In the genomic region with DNA sequence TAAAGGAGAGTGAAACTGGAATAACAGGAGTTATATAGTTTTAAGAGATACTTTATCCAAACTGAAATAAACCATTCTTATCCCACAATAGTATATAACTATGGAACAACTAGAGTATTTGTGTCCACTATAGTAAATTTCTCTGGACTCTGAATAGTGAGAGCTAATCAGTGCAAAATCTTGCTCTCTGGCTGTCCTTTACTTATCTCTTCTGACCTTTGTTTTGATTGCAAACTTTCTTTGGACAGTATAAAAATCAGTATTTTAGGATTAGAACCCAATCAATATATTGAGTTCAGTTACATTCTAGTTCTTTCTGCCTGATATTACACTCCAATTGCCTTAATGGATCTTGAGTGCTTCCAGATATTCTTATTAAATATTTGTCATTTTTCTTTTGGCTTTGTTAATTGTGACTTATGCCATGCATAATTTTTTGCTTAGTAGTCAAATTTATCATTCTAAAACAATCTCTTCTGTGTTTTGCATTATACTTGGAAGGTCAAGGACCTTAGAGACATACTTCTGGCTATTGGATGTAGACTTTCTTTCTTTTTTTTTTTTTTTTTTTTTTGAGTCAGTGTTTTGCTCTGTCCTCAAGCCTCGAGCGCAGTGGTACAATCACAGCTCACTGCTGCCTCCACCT, we compare ENCODE assay signal across 36 cellular contexts.
"Had no signal": no experiment of that assay in that cellular context is flagged by ENCODE, and none has a peak within 500 bp of the region (broad histone marks: within the 10 kb centered on the region; RNA-seq: fewer than 3 reads in every experiment).

No MANE protein-coding gene starts in this region.

- FAIRE-seq: astrocyte, RCC 7860 had no signal

- ATAC-seq: activated naive CD4-positive, alpha-beta T cell treated with anti-CD3 and anti-CD28 coated beads, Interleukin-2, amount 50 U/mL, for 72 hours; activated T-cell treated with anti-CD3 and anti-CD28 coated beads, Interleukin-2, amount 50 U/mL, for 4 hours; Right ventricle myocardium inferior; SK-N-SH treated with all-trans-retinoic acid at 6 μM for 48 hours; T-cell had no signal

- H3K9me3 Mint-ChIP-seq: activated B cell treated with CpG ODN at 0.5 μM for 24 hours; activated T-cell treated with anti-CD3 and anti-CD28 coated beads, Interleukin-2, amount 50 U/mL, for 4 hours had no signal

- H3K36me3 Mint-ChIP-seq: activated CD4-positive, alpha-beta memory T cell treated with anti-CD3 and anti-CD28 coated beads for 36 hours; T-cell had no signal

- H3K36me3 ChIP-seq: adrenal gland, breast epithelium, MG63 had no signal

- H3K9me3 ChIP-seq: adrenal gland, body of pancreas, breast epithelium had no signal

- H3K27ac ChIP-seq: adrenal gland, body of pancreas, breast epithelium, PC-9, RWPE1, VCaP had no signal

- H3K4me1 ChIP-seq: breast epithelium had no signal

- H3K27ac Mint-ChIP-seq: activated CD4-positive, alpha-beta memory T cell treated with anti-CD3 and anti-CD28 coated beads for 36 hours; activated naive CD4-positive, alpha-beta T cell treated with anti-CD3 and anti-CD28 coated beads for 36 hours; activated naive CD4-positive, alpha-beta T cell treated with anti-CD3 and anti-CD28 coated beads, Interleukin-2, amount 50 U/mL, for 72 hours; activated T-helper 1 cell treated with anti-CD3 and anti-CD28 coated beads, Interleukin-12 subunit alpha, Interleukin-12 subunit beta, Interleukin-2, Interleukin-4 antibody, amounts not matched to agents 30 ng/mL and 10 ng/mL and 1 ng/mL, durations not matched to agents 14 hours and 24 hours and 36 hours; T-cell had no signal

- H3K27me3 ChIP-seq: adrenal gland, body of pancreas, breast epithelium, MG63 had no signal

- H2AFZ ChIP-seq: PC-9 had no signal

- H3K4me3 ChIP-seq: adrenal gland, body of pancreas, breast epithelium, MG63, PC-9 had no signal

- H3K27me3 Mint-ChIP-seq: activated B cell treated with CpG ODN at 0.5 μM for 24 hours; activated CD4-positive, alpha-beta memory T cell treated with anti-CD3 and anti-CD28 coated beads for 36 hours; T-cell had no signal

- H3K4me3 Mint-ChIP-seq: activated B cell treated with CpG ODN at 0.5 μM for 24 hours; activated CD4-positive, alpha-beta memory T cell treated with anti-CD3 and anti-CD28 coated beads for 36 hours; activated naive CD4-positive, alpha-beta T cell treated with anti-CD3 and anti-CD28 coated beads for 36 hours; activated T-cell treated with anti-CD3 and anti-CD28 coated beads, Interleukin-2, amount 50 U/mL, for 4 hours; activated T-helper 1 cell treated with anti-CD3 and anti-CD28 coated beads, Interleukin-12 subunit alpha, Interleukin-12 subunit beta, Interleukin-2, Interleukin-4 antibody, amounts not matched to agents 30 ng/mL and 10 ng/mL and 1 ng/mL, durations not matched to agents 14 hours and 24 hours and 36 hours; T-cell had no signal

- DNase-seq: activated B cell treated with CpG ODN at 0.5 μM for 24 hours; activated CD4-positive, alpha-beta memory T cell treated with anti-CD3 and anti-CD28 coated beads for 36 hours; activated CD4-positive, alpha-beta T cell treated with anti-CD3 and anti-CD28 coated beads for 4 hours; activated CD4-positive, alpha-beta T cell treated with anti-CD3 and anti-CD28 coated beads, Interleukin-2, amount 50 U/mL, for 1 hour; activated CD4-positive, CD25-positive, alpha-beta regulatory T cell treated with anti-CD3 and anti-CD28 coated beads, Interleukin-2, amount 50 U/mL, for 72 hours; activated CD8-positive, alpha-beta memory T cell treated with anti-CD3 and anti-CD28 coated beads, Interleukin-2, amount 50 U/mL, for 4 hours; activated gamma-delta T cell treated with Interleukin-2 at 50 U/mL for 16 hours; activated naive CD4-positive, alpha-beta T cell treated with anti-CD3 and anti-CD28 coated beads for 36 hours; activated T-cell treated with anti-CD3 and anti-CD28 coated beads for 4 hours; activated T-cell treated with anti-CD3 and anti-CD28 coated beads, Interleukin-2, amount 50 U/mL, for 4 hours; body of pancreas; Kasumi-1; MG63; NCI-H1048; NCI-H1436 treated with DMSO at 0.1 percent for 48 hours; NCI-H1694 treated with DMSO at 0.1 percent for 48 hours; NCI-H2029; NCI-H510A; NCI-H526; NCI-H748 treated with DMSO at 0.1 percent for 48 hours; NK-92 treated with Interleukin-12 subunit alpha and Interleukin-12 subunit beta, amount 100 ng/mL, for 24 hours; SIG-M5; T-cell; T-helper 2 cell; T-helper 9 cell had no signal
